1 cellular context compared by ENCODE assay signal in genomic region chr1:18953656-18954259, GRCh38.
TF ChIP-seq lines count a peak whose summit lies in the region.

No MANE protein-coding gene starts in this region.

TF ChIP-seq in GM12878, 131 proteins besides CTCF, POLR2A, EP300 and RAD21:
- TF ChIP-seq, protein P1, sequence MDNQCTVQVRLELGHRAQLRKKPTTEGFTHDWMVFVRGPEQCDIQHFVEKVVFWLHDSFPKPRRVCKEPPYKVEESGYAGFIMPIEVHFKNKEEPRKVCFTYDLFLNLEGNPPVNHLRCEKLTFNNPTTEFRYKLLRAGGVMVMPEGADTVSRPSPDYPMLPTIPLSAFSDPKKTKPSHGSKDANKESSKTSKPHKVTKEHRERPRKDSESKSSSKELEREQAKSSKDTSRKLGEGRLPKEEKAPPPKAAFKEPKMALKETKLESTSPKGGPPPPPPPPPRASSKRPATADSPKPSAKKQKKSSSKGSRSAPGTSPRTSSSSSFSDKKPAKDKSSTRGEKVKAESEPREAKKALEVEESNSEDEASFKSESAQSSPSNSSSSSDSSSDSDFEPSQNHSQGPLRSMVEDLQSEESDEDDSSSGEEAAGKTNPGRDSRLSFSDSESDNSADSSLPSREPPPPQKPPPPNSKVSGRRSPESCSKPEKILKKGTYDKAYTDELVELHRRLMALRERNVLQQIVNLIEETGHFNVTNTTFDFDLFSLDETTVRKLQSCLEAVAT (IDR thresholded peaks at IDR 0.05): 0 out of 2 replicates have a peak, but pooled peaks have one; percentile 44
- no peak for TF ChIP-seq BRCA1 (IDR thresholded peaks at IDR 0.05; ENCODE audit: low read depth, low read length)
TF ChIP-seq in GM12878: peak in this region for 1.
